Comparison of ENCODE assay signal across 15 cellular contexts in the genomic region with DNA sequence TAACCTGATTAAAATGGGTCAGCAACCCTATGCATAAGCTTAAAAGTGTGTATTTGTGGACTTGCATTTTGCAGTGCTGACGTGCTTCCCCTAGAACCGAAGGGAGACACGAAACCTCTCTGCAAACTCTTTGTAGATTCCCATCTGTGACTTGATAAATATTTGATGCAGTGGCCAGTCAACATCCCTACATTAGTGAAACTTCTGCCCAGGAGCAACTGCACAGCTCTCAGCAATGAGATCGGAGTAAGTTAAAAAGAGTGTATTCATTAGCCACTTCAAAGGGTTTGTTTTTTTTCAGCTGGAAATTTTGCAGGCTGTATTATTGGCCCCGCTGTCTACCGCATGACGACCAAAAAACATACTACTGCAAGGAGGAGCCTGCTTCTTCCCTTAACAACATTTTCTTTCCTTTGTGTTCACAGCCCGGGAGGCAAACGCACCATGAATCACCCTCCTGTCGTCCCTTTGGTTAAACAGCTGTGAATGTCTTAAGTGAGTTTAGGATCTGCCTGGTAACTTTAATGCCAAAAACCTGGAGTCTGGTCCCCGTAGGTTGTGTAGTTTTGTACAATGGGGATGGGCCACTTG. TPM values are rescaled to one million over a fixed set of nuclear protein-coding genes. Genes with fewer than 3 reads are reported as not detected.
DNase-seq lines count a peak whose midpoint lies in the region; ATAC-seq, FAIRE-seq and TF ChIP-seq lines count a peak whose summit lies in the region.
"Had no signal": no experiment of that assay in that cellular context is flagged by ENCODE, and none has a peak within 500 bp of the region (broad histone marks: within the 10 kb centered on the region; RNA-seq: fewer than 3 reads in every experiment).

No MANE protein-coding gene starts in this region.

- H3K27me3 ChIP-seq in ectodermal cell (ENCODE audit: control insufficient read depth, insufficient read depth, low read length, poor library complexity, severe bottlenecking) (no peaks in the 10 kb centered on the region), right cardiac atrium (ENCODE audit: control insufficient read depth, insufficient read depth) (no peaks in the 10 kb centered on the region)
- H3K27me3 ChIP-seq: left lung had no signal

- H3K4me1 ChIP-seq in ectodermal cell (ENCODE audit: control insufficient read depth, insufficient read depth, low read length), result peaks cover 4% of the 10 kb centered on the region
- H3K4me1 ChIP-seq in right cardiac atrium (ENCODE audit: control insufficient read depth, insufficient read depth, low read length), result no peaks in the 10 kb centered on the region
- H3K4me1 ChIP-seq: left lung had no signal

- FAIRE-seq in D721Med (lab: Jason Lieb, UNC), result no peak

- H3K9me3 ChIP-seq in ectodermal cell (ENCODE audit: control insufficient read depth, low read length) (no peaks in the 10 kb centered on the region), right cardiac atrium (ENCODE audit: control insufficient read depth, low read length) (no peaks in the 10 kb centered on the region)
- H3K9me3 ChIP-seq: left lung had no signal

- no peak for ATAC-seq in right cardiac atrium
- ATAC-seq: left lung; stimulated activated effector memory CD8-positive, alpha-beta T cell treated with anti-CD3 and anti-CD28 coated beads, Interleukin-12 subunit alpha, Interleukin-12 subunit beta, amount 100 ng/mL, for 72 hours had no signal

- peak; percentile 59 for DNase-seq in EL
- peak; percentile 79 for DNase-seq in RPMI7951 (ENCODE audit: low read depth)
- DNase-seq in myocyte (ENCODE audit: low read depth), result peak; percentile 68
- DNase-seq in D721Med (ENCODE audit: insufficient read length, low spot score), result no peak
- no peak for DNase-seq in right cardiac atrium
- DNase-seq in DMS153 (lab: John Stamatoyannopoulos, UW), result no peak
- DNase-seq in GM10266 (ENCODE audit: extremely low spot score), result no peak
- DNase-seq: activated effector memory CD4-positive, alpha-beta T cell treated with anti-CD3 and anti-CD28 coated beads, Interleukin-2, amount 50 U/mL, for 16 hours; C1 segment of cervical spinal cord; left lung; NCI-H2107; stimulated activated CD4-positive, alpha-beta T cell treated with anti-CD3 and anti-CD28 coated beads, Interleukin-1b, Interleukin-23, amount 100 ng/mL, for 48 hours; T-helper 1 cell had no signal

- intact Hi-C loops in right cardiac atrium (cut with DNase I), result no loop called here

- 39 to 55% methylated on average over 11 of the region's 11 CpGs for WGBS in ectodermal cell, 2 experiments
- 54% methylated on average over 11 of the region's 11 CpGs for WGBS in right cardiac atrium

- no peaks in the 10 kb centered on the region for H3K36me3 ChIP-seq in ectodermal cell (ENCODE audit: control insufficient read depth, insufficient read depth, low read length)
- H3K36me3 ChIP-seq: left lung had no signal

- TF ChIP-seq CTCF in D721Med (IDR thresholded peaks at IDR 0.05; ENCODE audit: insufficient read depth, missing control alignments) (no peak), GM10266 (IDR thresholded peaks at IDR 0.05; ENCODE audit: control insufficient read depth, insufficient read depth, low read depth, missing control alignments) (no peak)

- no peak overlapping the region for H3K4me3 ChIP-seq in ectodermal cell (ENCODE audit: insufficient read depth, low read depth, low read length)
- H3K4me3 ChIP-seq in right cardiac atrium (ENCODE audit: low read length), result no peak overlapping the region
- H3K4me3 ChIP-seq: left lung had no signal

- H3K27ac ChIP-seq in ectodermal cell (ENCODE audit: insufficient read depth, low read depth, low read length, poor library complexity, severe bottlenecking) (peak overlapping the region; percentile 33), right cardiac atrium (ENCODE audit: low read length) (no peak overlapping the region)
- H3K27ac ChIP-seq: left lung had no signal

RNA-seq across cellular contexts. Expression of a gene that starts 38.0 kb away (rescaled TPM):
- total RNA-seq in RPMI7951 (2014; rRNA removed; shearing (Covaris generic)), result 29.2 and 33.9 TPM in 2 replicates
- 138 TPM for polyA plus RNA-seq in ectodermal cell (2013, experiment 1 of 4)
- 126 TPM for polyA plus RNA-seq in ectodermal cell (2013, experiment 2 of 4)
- 112 TPM for polyA plus RNA-seq in ectodermal cell (2013, experiment 3 of 4)
- 126 TPM for polyA plus RNA-seq in ectodermal cell (2013, experiment 4 of 4)
- total RNA-seq in myocyte (51.9 and 67.5 TPM in 2 replicates), right cardiac atrium (10 to 100 TPM; 21.2 to 27.9 (median 24.6) TPM)
- polyA plus RNA-seq in myocyte (2012), result 20.2 TPM
- polyA plus RNA-seq in right cardiac atrium, result 17.8 TPM

Comparison
In these comparisons a context has a peak if more than half of its experiments do, and no peak if none do; other contexts are left out.
1. DNase-seq: peak in EL (single experiment), RPMI7951 (single experiment) and myocyte (single experiment); none in D721Med (single experiment), right cardiac atrium (0 of 3), DMS153 (single experiment) and GM10266 (single experiment).